9 cellular contexts compared by ENCODE assay signal in the genomic region with DNA sequence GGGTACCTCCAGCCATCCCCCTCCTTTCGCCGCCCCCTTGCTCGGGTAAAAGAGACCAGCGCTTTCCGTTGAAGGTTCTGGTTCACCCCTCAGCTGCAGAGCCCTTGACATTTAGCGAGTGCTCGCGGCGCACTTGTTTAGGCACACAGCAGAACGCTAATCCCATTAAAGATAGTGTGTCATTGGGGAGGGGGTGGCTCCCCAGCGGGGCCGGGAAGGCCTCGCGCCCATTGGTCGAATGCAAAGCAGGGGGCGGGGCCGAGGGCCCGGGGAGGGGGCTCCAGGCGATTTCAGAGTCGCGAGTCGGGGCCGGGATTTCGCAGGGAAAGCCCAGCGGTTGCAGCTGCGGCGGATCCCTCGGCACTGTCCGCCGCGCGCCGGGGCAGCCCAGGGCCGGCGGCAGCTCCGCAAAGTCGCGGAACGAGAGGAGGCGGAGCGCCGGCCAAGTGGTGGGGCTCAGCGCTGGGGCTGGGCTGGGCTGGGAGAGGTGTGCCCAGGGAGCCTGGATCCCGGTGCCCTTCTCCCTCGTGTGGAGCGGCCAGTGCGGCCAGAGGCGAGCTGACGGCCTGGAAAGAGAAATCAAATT.
DNase-seq lines count a peak whose midpoint lies in the region; FAIRE-seq and TF ChIP-seq lines count a peak whose summit lies in the region.
"Had no signal": no experiment of that assay in that cellular context is flagged by ENCODE, and none has a peak within 500 bp of the region (broad histone marks: within the 10 kb centered on the region; RNA-seq: fewer than 3 reads in every experiment).

No MANE protein-coding gene starts in this region.

- peak overlapping the region; percentile 86 for H3K9ac ChIP-seq in NT2/D1 (ENCODE audit: insufficient read length, low read depth)
- no peak overlapping the region for H3K9ac ChIP-seq in endothelial cell of umbilical vein (replicated peaks; ENCODE audit: extremely low read depth, insufficient read depth, low read length)
- H3K9ac ChIP-seq: KMS-11 had no signal

- peaks cover 47% of the 10 kb centered on the region for H3K4me1 ChIP-seq in NT2/D1 (ENCODE audit: insufficient read depth, insufficient read length)
- H3K4me1 ChIP-seq in endothelial cell of umbilical vein (ENCODE audit: control insufficient read depth, extremely low read depth, insufficient read depth, low read length): peaks cover 10% of the 10 kb centered on the region
- peaks cover 0 to 9% of the 10 kb centered on the region in 2 donors for H3K4me1 ChIP-seq in uterus

- peaks cover 34% of the 10 kb centered on the region for H3K27me3 Mint-ChIP-seq in mesothelial cell of epicardium (ENCODE audit: low read depth)

- H3K9me3 Mint-ChIP-seq in mesothelial cell of epicardium: no peaks in the 10 kb centered on the region

- no peak for TF ChIP-seq CTCF in endothelial cell of umbilical vein (IDR thresholded peaks at IDR 0.05; ENCODE audit: extremely low read depth in 1 of 2, insufficient read depth in 1 of 2, low read depth in 1 of 2, low read length in 2 of 2)
- no peak for TF ChIP-seq CTCF in mesothelial cell of epicardium (IDR thresholded peaks at IDR 0.05; ENCODE audit: unreplicated experiment)
- TF ChIP-seq CTCF in uterus (IDR thresholded peaks at IDR 0.05): no peak

- TF ChIP-seq POLR2A in endothelial cell of umbilical vein (IDR thresholded peaks at IDR 0.05; ENCODE audit: low read depth, low read length) (no peak), uterus (IDR thresholded peaks at IDR 0.05) (no peak)

- H4K20me1 ChIP-seq in endothelial cell of umbilical vein (replicated peaks; ENCODE audit: control insufficient read depth, extremely low read depth, insufficient read depth, low read length): no peaks in the 10 kb centered on the region

- H3K36me3 ChIP-seq in NT2/D1 (ENCODE audit: insufficient read depth, insufficient read length, low read length) (peaks cover 8% of the 10 kb centered on the region), endothelial cell of umbilical vein (ENCODE audit: control insufficient read depth in 2 of 2, extremely low read depth in 1 of 2, insufficient read depth in 2 of 2, low read length in 2 of 2) (no peaks in the 10 kb centered on the region), uterus (no peaks in the 10 kb centered on the region)

- dilution Hi-C loops in endothelial cell of umbilical vein (cut with MboI; ENCODE audit: extremely low pct_ligation_motif_present, low sequenced_read_pairs): no loop called here

- peak overlapping the region; percentile 14 for H2AFZ ChIP-seq in endothelial cell of umbilical vein (ENCODE audit: low read depth, low read length)

- CTCF ChIA-PET in endothelial cell of umbilical vein (lab: Charles Lee): interaction anchor here (0.7 to 4.1 kb wide), 7 partner anchors 14 to 127 kb away, joined by 3 to 21 read pairs (median 3); no protein-coding TSS in a partner anchor

- POLR2A ChIA-PET in endothelial cell of umbilical vein (lab: Charles Lee): no interaction called here

- peaks cover 3% of the 10 kb centered on the region for H3K36me3 Mint-ChIP-seq in mesothelial cell of epicardium

- peaks cover 23% of the 10 kb centered on the region for H3K4me1 Mint-ChIP-seq in mesothelial cell of epicardium

- DNase-seq in GM03348 (ENCODE audit: low spot score): peak; percentile 77
- DNase-seq in NT2/D1 (ENCODE audit: low read depth, low spot score): peak; percentile 99
- peak; percentile 69 for DNase-seq in endothelial cell of umbilical vein (ENCODE audit: low read depth, low spot score)
- peak; percentile 61 to 78 for DNase-seq in mesothelial cell of epicardium (ENCODE audit: low spot score in 2 of 2, unreplicated experiment in 2 of 2)
- peak in 1 of 2 donors; percentile 57 for DNase-seq in uterus
- no peak for DNase-seq in NCI-H1048 (lab: John Stamatoyannopoulos, UW)
- no peak for DNase-seq in activated gamma-delta T cell (lab: John Stamatoyannopoulos, UW)
- DNase-seq in NCI-H446 treated with DMSO at 0.1 percent for 48 hours (lab: John Stamatoyannopoulos, UW): no peak

- H3K4me3 ChIP-seq in NT2/D1 (ENCODE audit: insufficient read length, low read depth): peak overlapping the region; percentile 63
- H3K4me3 ChIP-seq in endothelial cell of umbilical vein (replicated peaks in 1 of 3; ENCODE audit: insufficient read depth in 1 of 3, low read depth in 1 of 3, low read length in 3 of 3): peak overlapping the region; percentile 3 to 35 (median 19)
- peak overlapping the region; percentile 36 to 39 for H3K4me3 ChIP-seq in uterus

- no peak overlapping the region for H3K27ac ChIP-seq in endothelial cell of umbilical vein (ENCODE audit: insufficient read depth, low read depth, low read length)
- peak overlapping the region; percentile 54 to 58 for H3K27ac ChIP-seq in uterus
- H3K27ac ChIP-seq: KMS-11 had no signal

- peak overlapping the region; percentile 79 for H3K4me3 Mint-ChIP-seq in mesothelial cell of epicardium

- peak; percentile 69 for FAIRE-seq in endothelial cell of umbilical vein (lab: Jason Lieb, UNC)

- peaks cover 50% of the 10 kb centered on the region for H3K27me3 ChIP-seq in NT2/D1 (ENCODE audit: insufficient read depth, insufficient read length)
- H3K27me3 ChIP-seq in endothelial cell of umbilical vein (ENCODE audit: control insufficient read depth in 2 of 2, insufficient read depth in 2 of 2, low read length in 2 of 2): peaks cover 2 to 11% of the 10 kb centered on the region in 2 experiments
- H3K27me3 ChIP-seq in uterus: no peaks in the 10 kb centered on the region

- intact Hi-C loops in endothelial cell of umbilical vein (cut with micrococcal nuclease): loop anchor here (5.0 kb wide), 1 partner anchor 48 kb away; no protein-coding TSS in a partner anchor
- intact Hi-C loops in uterus (cut with DNase I; ENCODE audit: low total_unique reads): loop anchor here (5.0 kb wide), 1 partner anchor 63 kb away; no protein-coding TSS in a partner anchor

- peak overlapping the region; percentile 21 for H3K27ac Mint-ChIP-seq in mesothelial cell of epicardium

- no peaks in the 10 kb centered on the region for H3K79me2 ChIP-seq in endothelial cell of umbilical vein (ENCODE audit: control insufficient read depth, insufficient read depth, low read length)

- no peaks in the 10 kb centered on the region for H3K9me1 ChIP-seq in endothelial cell of umbilical vein (replicated peaks; ENCODE audit: control insufficient read depth, extremely low read depth, insufficient read depth, low read length)

- H3K4me2 ChIP-seq in endothelial cell of umbilical vein (ENCODE audit: insufficient read depth, low read length): peak overlapping the region; percentile 74
- H3K4me2 ChIP-seq: KMS-11 had no signal

- BruUV-seq in endothelial cell of umbilical vein (replicated peaks; lab: Mats Ljungman, UMichigan): no TSS peak

- H3K9me3 ChIP-seq in NT2/D1 (ENCODE audit: insufficient read depth, low read length) (no peaks in the 10 kb centered on the region), endothelial cell of umbilical vein (replicated peaks; ENCODE audit: control insufficient read depth, insufficient read depth, low read length) (no peaks in the 10 kb centered on the region), uterus (no peaks in the 10 kb centered on the region)

TF ChIP-seq in endothelial cell of umbilical vein, 7 proteins besides CTCF, POLR2A, EP300 and RAD21:
- TF ChIP-seq MYC (IDR thresholded peaks at IDR 0.05; ENCODE audit: low read depth, low read length): no peak
- TF ChIP-seq EZH2 (IDR thresholded peaks at IDR 0.05; ENCODE audit: borderline replicate concordance, low read depth, low read length, severe bottlenecking): peak; percentile 35

Comparison
In these comparisons a context has a peak if more than half of its experiments do, and no peak if none do; other contexts are left out.
1. DNase-seq: peak in GM03348 (single experiment), NT2/D1 (single experiment), endothelial cell of umbilical vein (single experiment) and mesothelial cell of epicardium (2 of 2); none in NCI-H1048 (single experiment), activated gamma-delta T cell (single experiment) and NCI-H446 treated with DMSO at 0.1 percent for 48 hours (single experiment).
2. Peak in every context shown above with its lines, with median percentiles within 50 percentile points of each other: H3K4me3 ChIP-seq.